8 cellular contexts compared by ENCODE assay signal in the genomic region with DNA sequence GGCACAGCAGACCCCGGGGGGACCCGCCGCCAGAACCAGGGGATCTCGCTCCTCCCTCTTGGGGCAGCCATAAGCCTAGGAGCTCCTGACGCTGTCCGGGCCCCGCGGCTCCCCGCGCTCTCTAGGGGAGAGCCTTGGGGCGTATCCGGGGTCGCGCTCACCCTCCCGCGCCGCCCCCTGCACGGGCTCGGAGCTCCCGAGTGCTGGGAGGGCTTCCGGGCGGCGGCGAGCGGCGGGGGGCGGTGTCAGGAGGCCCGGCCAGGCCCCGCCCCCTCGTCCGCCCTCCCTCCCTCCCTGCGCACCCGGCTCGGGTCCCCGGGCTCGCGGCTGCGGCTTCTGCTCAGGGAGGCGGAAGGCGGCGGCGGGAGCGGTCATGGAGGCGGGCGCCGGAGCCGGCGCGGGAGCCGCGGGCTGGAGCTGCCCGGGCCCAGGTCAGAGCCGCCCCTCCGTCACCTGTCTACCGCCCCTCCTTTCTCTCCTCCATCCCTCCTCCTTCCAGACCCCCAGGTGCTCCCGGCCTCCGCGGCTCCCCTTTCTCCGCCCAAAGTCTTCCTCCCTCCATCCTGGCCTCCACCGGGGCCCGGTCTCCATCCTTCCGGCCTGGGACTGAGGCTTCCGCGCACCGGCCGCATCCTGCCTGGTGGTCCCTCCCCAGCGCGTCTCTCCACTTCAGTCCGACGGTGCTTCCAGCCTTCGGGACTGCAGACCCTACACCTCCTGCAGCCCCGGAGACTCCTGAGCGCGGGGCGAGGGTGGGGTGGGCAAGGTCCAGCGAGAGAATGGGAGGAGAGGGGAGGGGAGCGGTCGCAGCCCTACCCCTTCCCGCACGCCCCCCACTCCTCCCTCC. TPM values are rescaled to one million over a fixed set of nuclear protein-coding genes. Genes with fewer than 3 reads are reported as not detected.
A peak's percentile ranks its signal among the peaks of the same experiment; 100 is the strongest.
DNase-seq lines count a peak whose midpoint lies in the region; TF ChIP-seq lines count a peak whose summit lies in the region.

No MANE protein-coding gene starts in this region.

- H3K27me3 Mint-ChIP-seq in H9 (ENCODE audit: low read depth), result peaks cover 25% of the 10 kb centered on the region

- peak; percentile 37 for TF ChIP-seq POLR2A in NB4 (IDR thresholded peaks at IDR 0.05; ENCODE audit: extremely low read depth, insufficient read length)

- peak overlapping the region; percentile 90 to 92 for H3K4me3 Mint-ChIP-seq in H9

- no peak overlapping the region for H4K91ac ChIP-seq in H9 (ENCODE audit: insufficient read length, low read depth, low read length)

- H3K79me1 ChIP-seq in H9 (ENCODE audit: insufficient read depth, low read depth, low read length, poor library complexity, severe bottlenecking), result no peaks in the 10 kb centered on the region

- peaks cover 12% of the 10 kb centered on the region for H3K23me2 ChIP-seq in H9 (ENCODE audit: insufficient read length, low read depth, low read length, poor library complexity, severe bottlenecking)

- no peak overlapping the region for H2AFZ ChIP-seq in H9 (ENCODE audit: low read length)

- no peak overlapping the region for H3K4ac ChIP-seq in H9 (ENCODE audit: low read depth, low read length)

- no peak for TF ChIP-seq CTCF in H9 (conservative IDR thresholded peaks at IDR 0.05)
- TF ChIP-seq CTCF in NB4 (IDR thresholded peaks at IDR 0.05; ENCODE audit: low read depth, low read length), result no peak
- no peak for TF ChIP-seq CTCF in astrocyte of the cerebellum (IDR thresholded peaks at IDR 0.05; ENCODE audit: low read depth, low read length, missing control alignments)

- no peak overlapping the region for H3K27ac Mint-ChIP-seq in H9

- H3K9me3 Mint-ChIP-seq in H9, result no peaks in the 10 kb centered on the region

- no CpG with 5 or more reads among the region's 80 CpGs for WGBS in H9 (ENCODE audit: extremely low coverage, insufficient read length, low lambda C conversion rate)

- H3K9me3 ChIP-seq in H9 (ENCODE audit: control insufficient read depth, low read depth, low read length) (no peaks in the 10 kb centered on the region), skeletal muscle satellite cell (replicated peaks; ENCODE audit: low read length) (no peaks in the 10 kb centered on the region)

- H3K36me3 Mint-ChIP-seq in H9 (ENCODE audit: insufficient read depth in 1 of 3, low read depth in 3 of 3), result peaks cover 13 to 25% (median 22%) of the 10 kb centered on the region in 3 experiments

- H2BK120ac ChIP-seq in H9 (ENCODE audit: low read depth, low read length, poor library complexity, severe bottlenecking), result no peak overlapping the region

- H3K4me3 ChIP-seq in GM08714 (ENCODE audit: low read length), result peak overlapping the region; percentile 95
- H3K4me3 ChIP-seq in NB4 (ENCODE audit: low read depth, low read length), result peak overlapping the region; percentile 50
- H3K4me3 ChIP-seq in astrocyte of the cerebellum (ENCODE audit: low read depth, low read length), result peak overlapping the region; percentile 71
- H3K4me3 ChIP-seq in iPS-11a (ENCODE audit: low read depth, low read length), result peak overlapping the region; percentile 85
- peak overlapping the region; percentile 82 for H3K4me3 ChIP-seq in skeletal muscle satellite cell (ENCODE audit: low read length)

- no peak overlapping the region for H3K9ac ChIP-seq in H9 (ENCODE audit: extremely low read depth, insufficient read length, low read length)
- H3K9ac ChIP-seq in skeletal muscle satellite cell (ENCODE audit: low read depth, low read length), result peak overlapping the region; percentile 73

- H3T11ph ChIP-seq in H9 (ENCODE audit: low read length), result no peak overlapping the region

- no peak overlapping the region for H3K27ac ChIP-seq in H9 (ENCODE audit: insufficient read length, low read depth, low read length)

- no peak overlapping the region for H2BK12ac ChIP-seq in H9 (ENCODE audit: insufficient read length, low read depth, low read length)

- no peaks in the 10 kb centered on the region for H4K20me1 ChIP-seq in H9 (ENCODE audit: control insufficient read depth, insufficient read depth, insufficient read length)

- DNase-seq in H9, result peak; percentile 79
- peak; percentile 83 for DNase-seq in NB4 (ENCODE audit: low read depth)
- DNase-seq in T1000 (lab: John Stamatoyannopoulos, UW), result peak; percentile 12
- no peak for DNase-seq in astrocyte of the cerebellum (ENCODE audit: low read depth)
- no peak for DNase-seq in mesenteric fat pad (ENCODE audit: low spot score)

- in situ Hi-C loops in astrocyte of the cerebellum (cut with HindIII; ENCODE audit: low sequenced_read_pairs), result no loop called here

- no peaks in the 10 kb centered on the region for H3K4me1 ChIP-seq in H9 (ENCODE audit: insufficient read depth, low read length)
- peaks cover 12% of the 10 kb centered on the region for H3K4me1 ChIP-seq in skeletal muscle satellite cell (ENCODE audit: control insufficient read depth, insufficient read depth, low read length)

- no peak overlapping the region for H2BK5ac ChIP-seq in H9 (ENCODE audit: insufficient read length, low read length)

- H3K4me2 ChIP-seq in H9 (ENCODE audit: insufficient read depth, insufficient read length, low read length) (peak overlapping the region; percentile 80), skeletal muscle satellite cell (ENCODE audit: low read length) (peak overlapping the region; percentile 98)

- H3K14ac ChIP-seq in H9 (ENCODE audit: insufficient read depth, low read length), result no peak overlapping the region

- no peak overlapping the region for H3K56ac ChIP-seq in H9 (ENCODE audit: insufficient read length, low read depth, low read length)

- H3K18ac ChIP-seq in H9 (ENCODE audit: insufficient read length, low read depth, low read length), result no peak overlapping the region

- H2BK15ac ChIP-seq in H9 (ENCODE audit: low read depth, low read length), result no peak overlapping the region

- H4K8ac ChIP-seq in H9 (replicated peaks; ENCODE audit: insufficient read length, low read depth, low read length), result no peak overlapping the region

- no peak overlapping the region for H4K5ac ChIP-seq in H9 (ENCODE audit: insufficient read length, low read depth, low read length)

- no peak overlapping the region for H2AK5ac ChIP-seq in H9 (ENCODE audit: insufficient read length, low read length)

- no peak overlapping the region for H2BK20ac ChIP-seq in H9 (ENCODE audit: low read depth, low read length, poor library complexity, severe bottlenecking)

- H3K4me1 Mint-ChIP-seq in H9, result peaks cover 34 to 35% of the 10 kb centered on the region in 2 experiments

- H3K27me3 ChIP-seq in H9 (ENCODE audit: insufficient read depth, low read length) (no peaks in the 10 kb centered on the region), skeletal muscle satellite cell (ENCODE audit: control insufficient read depth, insufficient read depth, low read length) (peaks cover 30% of the 10 kb centered on the region)

- H3K23ac ChIP-seq in H9 (ENCODE audit: insufficient read length, low read depth, low read length), result no peak overlapping the region

- H3K36me3 ChIP-seq in skeletal muscle satellite cell (ENCODE audit: insufficient read depth, low read length), result no peaks in the 10 kb centered on the region

- H3K79me2 ChIP-seq in H9 (ENCODE audit: insufficient read depth, low read length), result no peaks in the 10 kb centered on the region

RNA-seq across cellular contexts. Expression of gene CCDC136, which starts 0.4 kb away (rescaled TPM):
- total RNA-seq in H9 (2021) (28.7 and 31.1 TPM in 2 replicates), mesenteric fat pad (6.8 TPM)
- total RNA-seq in skeletal muscle satellite cell (2012; rRNA removed), result 7.2 and 9.1 TPM in 2 replicates

RNA-seq across cellular contexts. Expression of gene OPN1SW, which starts 15.8 kb away (rescaled TPM):
- not detected in 2 replicates for total RNA-seq in H9 (2021)
- not detected in 2 replicates for total RNA-seq in skeletal muscle satellite cell (2012; rRNA removed)
- not detected for total RNA-seq in mesenteric fat pad

RNA-seq across cellular contexts. Expression of gene FLNC, which starts 38.9 kb away (rescaled TPM):
- total RNA-seq in H9 (2021), result 12.2 and 12.5 TPM in 2 replicates
- total RNA-seq in skeletal muscle satellite cell (2012; rRNA removed), result 180 and 410 TPM in 2 replicates
- 16.2 TPM for total RNA-seq in mesenteric fat pad

RNA-seq across cellular contexts. Expression of gene CALU, which starts 52.2 kb away (rescaled TPM):
- 168 TPM in 2 replicates for total RNA-seq in H9 (2021)
- 536 and 648 TPM in 2 replicates for total RNA-seq in skeletal muscle satellite cell (2012; rRNA removed)
- 169 TPM for total RNA-seq in mesenteric fat pad

Comparison
In these comparisons a context has a peak if more than half of its experiments do, and no peak if none do; other contexts are left out.
1. DNase-seq: peak in H9 (single experiment), NB4 (single experiment) and T1000 (single experiment); none in astrocyte of the cerebellum (single experiment) and mesenteric fat pad (single experiment).
2. Peak in every context shown above with its lines, with median percentiles within 50 percentile points of each other: H3K4me3 ChIP-seq.